9 cellular contexts compared by ENCODE assay signal in the genomic region with DNA sequence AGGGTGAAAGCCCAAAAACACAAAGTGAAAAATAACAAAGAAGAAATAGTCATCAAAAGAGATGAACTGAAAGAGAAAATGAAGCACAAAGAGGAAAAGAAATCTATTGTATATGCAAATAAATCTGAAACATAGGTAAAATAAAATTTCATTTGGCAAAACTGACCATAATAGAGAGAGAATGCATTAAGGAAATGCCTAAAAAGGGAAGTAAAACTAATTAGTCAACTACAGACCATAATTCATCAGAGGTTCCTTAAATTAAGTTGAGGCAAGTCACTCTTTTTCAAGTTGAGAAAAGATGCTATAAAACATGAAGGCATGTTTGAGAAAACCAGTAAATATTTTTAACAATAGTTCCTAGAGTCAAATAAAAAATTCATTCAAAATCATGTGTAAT.
DNase-seq lines count a peak whose midpoint lies in the region; ATAC-seq lines count a peak whose summit lies in the region.
"Had no signal": no experiment of that assay in that cellular context is flagged by ENCODE, and none has a peak within 500 bp of the region (broad histone marks: within the 10 kb centered on the region; RNA-seq: fewer than 3 reads in every experiment).

No MANE protein-coding gene starts in this region.

- H3K4me3 Mint-ChIP-seq in memory B cell: no peak overlapping the region
- H3K4me3 Mint-ChIP-seq: activated naive CD4-positive, alpha-beta T cell treated with anti-CD3 and anti-CD28 coated beads for 36 hours had no signal

- no peak for DNase-seq in memory B cell (ENCODE audit: low spot score in 2 of 2)
- DNase-seq in nucleus accumbens (lab: John Stamatoyannopoulos, UW): no peak
- DNase-seq in activated CD4-positive, alpha-beta T cell treated with anti-CD3 and anti-CD28 coated beads, Interleukin-2, amount 50 U/mL, for 1 hour: no peak
- no peak for DNase-seq in NCI-H1105 (lab: John Stamatoyannopoulos, UW)
- DNase-seq: activated naive CD4-positive, alpha-beta T cell treated with anti-CD3 and anti-CD28 coated beads for 36 hours; NCI-H446 had no signal

- H3K9me3 Mint-ChIP-seq in memory B cell: no peaks in the 10 kb centered on the region

- H3K4me1 Mint-ChIP-seq in memory B cell: peaks cover 17% of the 10 kb centered on the region

- H3K27me3 Mint-ChIP-seq in memory B cell: no peaks in the 10 kb centered on the region

- H3K36me3 Mint-ChIP-seq in memory B cell: peaks cover 3% of the 10 kb centered on the region

- H3K27ac Mint-ChIP-seq in memory B cell: no peak overlapping the region
- H3K27ac Mint-ChIP-seq: activated naive CD4-positive, alpha-beta T cell treated with anti-CD3 and anti-CD28 coated beads for 36 hours had no signal

- ATAC-seq in GM19043 (IDR thresholded peaks at IDR 0.05; ENCODE audit: low read depth, unreplicated experiment) (peak; percentile 82), HG02623 (IDR thresholded peaks at IDR 0.05; ENCODE audit: unreplicated experiment) (peak; percentile 61), HG03520 (IDR thresholded peaks at IDR 0.05; ENCODE audit: unreplicated experiment) (peak; percentile 61), memory B cell (ENCODE audit: low read depth) (peak; percentile 87)
